Comparison of ENCODE assay signal across 9 cellular contexts in the genomic region with DNA sequence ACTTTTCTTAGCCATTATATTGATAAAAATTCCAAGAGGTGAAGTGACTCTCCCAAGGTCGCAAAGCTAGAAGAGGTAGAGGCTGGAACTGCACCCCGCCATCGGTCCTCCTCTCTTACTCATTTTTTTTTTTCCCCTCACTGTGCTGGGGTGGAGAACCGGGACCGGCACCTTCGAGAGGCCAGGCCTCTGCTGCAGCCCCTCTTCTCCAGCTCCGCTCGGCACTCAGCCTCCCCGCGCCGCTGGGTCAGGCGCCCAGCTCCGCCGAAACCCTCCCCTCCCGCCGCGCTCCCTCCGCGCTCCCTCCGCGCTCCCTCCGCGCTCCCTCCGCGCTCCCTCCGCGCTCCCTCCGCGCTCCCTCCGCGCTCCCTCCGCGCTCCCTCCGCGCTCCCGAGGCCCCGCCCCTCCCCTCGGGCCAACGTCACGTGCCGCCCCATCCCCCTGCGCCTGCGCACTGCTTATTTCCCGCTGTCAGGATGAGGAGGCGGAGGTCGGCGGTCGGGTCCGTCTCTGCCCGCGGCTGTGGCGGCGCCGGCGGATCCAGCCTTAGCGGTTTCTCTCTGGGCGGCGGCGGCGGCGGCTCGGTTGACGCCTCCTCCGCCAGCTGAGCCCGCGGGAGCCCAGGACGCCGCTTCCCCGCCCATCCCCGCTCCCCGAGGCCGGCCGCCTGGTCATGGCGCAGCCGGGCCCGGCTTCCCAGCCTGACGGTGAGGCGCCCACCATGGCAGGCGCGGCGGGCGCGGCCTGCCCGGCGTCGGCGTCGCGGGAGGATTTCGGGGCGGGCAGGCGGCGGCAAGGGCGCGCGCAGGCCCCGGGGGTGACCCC. TPM values are rescaled to one million over a fixed set of nuclear protein-coding genes. Genes with fewer than 3 reads are reported as not detected.
DNase-seq lines count a peak whose midpoint lies in the region; ATAC-seq, FAIRE-seq and TF ChIP-seq lines count a peak whose summit lies in the region.
"Had no signal": no experiment of that assay in that cellular context is flagged by ENCODE, and none has a peak within 500 bp of the region (broad histone marks: within the 10 kb centered on the region; RNA-seq: fewer than 3 reads in every experiment).

A gene with protein sequence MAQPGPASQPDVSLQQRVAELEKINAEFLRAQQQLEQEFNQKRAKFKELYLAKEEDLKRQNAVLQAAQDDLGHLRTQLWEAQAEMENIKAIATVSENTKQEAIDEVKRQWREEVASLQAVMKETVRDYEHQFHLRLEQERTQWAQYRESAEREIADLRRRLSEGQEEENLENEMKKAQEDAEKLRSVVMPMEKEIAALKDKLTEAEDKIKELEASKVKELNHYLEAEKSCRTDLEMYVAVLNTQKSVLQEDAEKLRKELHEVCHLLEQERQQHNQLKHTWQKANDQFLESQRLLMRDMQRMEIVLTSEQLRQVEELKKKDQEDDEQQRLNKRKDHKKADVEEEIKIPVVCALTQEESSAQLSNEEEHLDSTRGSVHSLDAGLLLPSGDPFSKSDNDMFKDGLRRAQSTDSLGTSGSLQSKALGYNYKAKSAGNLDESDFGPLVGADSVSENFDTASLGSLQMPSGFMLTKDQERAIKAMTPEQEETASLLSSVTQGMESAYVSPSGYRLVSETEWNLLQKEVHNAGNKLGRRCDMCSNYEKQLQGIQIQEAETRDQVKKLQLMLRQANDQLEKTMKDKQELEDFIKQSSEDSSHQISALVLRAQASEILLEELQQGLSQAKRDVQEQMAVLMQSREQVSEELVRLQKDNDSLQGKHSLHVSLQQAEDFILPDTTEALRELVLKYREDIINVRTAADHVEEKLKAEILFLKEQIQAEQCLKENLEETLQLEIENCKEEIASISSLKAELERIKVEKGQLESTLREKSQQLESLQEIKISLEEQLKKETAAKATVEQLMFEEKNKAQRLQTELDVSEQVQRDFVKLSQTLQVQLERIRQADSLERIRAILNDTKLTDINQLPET (plus strand): TSS at position 471 of the 825 bp plus-strand sequence. CDS start 203 bp downstream, at position 674.

- peak in 1 of 3 experiments; percentile 17 for TF ChIP-seq CTCF in keratinocyte (optimal IDR thresholded peaks at IDR 0.05 in 1 of 3, IDR thresholded peaks at IDR 0.05 in 1 of 3, conservative IDR thresholded peaks at IDR 0.05 in 1 of 3; ENCODE audit: extremely low read depth in 1 of 3, insufficient read depth in 2 of 3, low read length in 3 of 3)

- FAIRE-seq in keratinocyte (lab: Jason Lieb, UNC) = no peak
- FAIRE-seq: A204.1 had no signal

- peak within 1 kb of the TSS; percentile 68 for H3K27ac ChIP-seq in keratinocyte (ENCODE audit: control insufficient read depth, insufficient read depth, low read length)

- H2AFZ ChIP-seq in keratinocyte (ENCODE audit: control insufficient read depth, low read length) = peak within 1 kb of the TSS; percentile 80

- no peaks in the 10 kb centered on the region for H3K36me3 ChIP-seq in keratinocyte (ENCODE audit: control insufficient read depth in 2 of 2, extremely low read depth in 1 of 2, insufficient read depth in 2 of 2, low read length in 2 of 2)

- peak; percentile 56 for ATAC-seq in HG03095 (IDR thresholded peaks at IDR 0.05; ENCODE audit: unreplicated experiment)

- H3K27me3 ChIP-seq in keratinocyte (ENCODE audit: control insufficient read depth, extremely low read depth, insufficient read depth, low read length) = no peaks in the 10 kb centered on the region

- peaks cover 4% of the 10 kb centered on the region for H4K20me1 ChIP-seq in keratinocyte (ENCODE audit: control insufficient read depth, extremely low read depth, insufficient read depth, low read length)

- H3K4me3 ChIP-seq in keratinocyte (ENCODE audit: control insufficient read depth in 2 of 3, extremely low read depth in 1 of 3, insufficient read depth in 2 of 3, low read depth in 1 of 3, low read length in 3 of 3) = peak within 1 kb of the TSS; percentile 55 to 81 (median 79)

- H3K9ac ChIP-seq in keratinocyte (ENCODE audit: control insufficient read depth, extremely low read depth, insufficient read depth, low read length) = peak within 1 kb of the TSS; percentile 77

- dilution Hi-C loops in keratinocyte (cut with MboI; ENCODE audit: extremely low pct_ligation_motif_present, low sequenced_read_pairs) = no loop called here

- DNase-seq in NCI-H1417 (lab: John Stamatoyannopoulos, UW) = peak; percentile 70 to 88 (median 78)
- no peak for DNase-seq in NCI-H1417 treated with DMSO at 0.1 percent for 48 hours (lab: John Stamatoyannopoulos, UW)
- peak; percentile 59 to 89 for DNase-seq in NCI-H446 (lab: John Stamatoyannopoulos, UW)
- peak; percentile 96 for DNase-seq in activated CD4-positive, CD25-positive, alpha-beta regulatory T cell treated with anti-CD3 and anti-CD28 coated beads, Interleukin-2, amount 50 U/mL, for 72 hours
- DNase-seq in cerebellar cortex (ENCODE audit: low spot score) = peak; percentile 83
- DNase-seq in keratinocyte (ENCODE audit: low read depth, low spot score) = peak; percentile 38
- peak; percentile 87 to 95 (median 87) for DNase-seq in stimulated activated CD4-positive, alpha-beta T cell treated with anti-CD3 and anti-CD28 coated beads, Interleukin-12 subunit alpha, Interleukin-12 subunit beta, amount 100 ng/mL, for 48 hours (ENCODE audit: low read depth in 2 of 3, low spot score in 1 of 3)

- H3K4me2 ChIP-seq in keratinocyte (ENCODE audit: control insufficient read depth, extremely low read depth, insufficient read depth, low read depth, low read length) = peak within 1 kb of the TSS; percentile 78

- peaks cover 20% of the 10 kb centered on the region for H3K4me1 ChIP-seq in keratinocyte (ENCODE audit: control insufficient read depth, extremely low read depth, insufficient read depth, low read length)

- peaks cover 43% of the 10 kb centered on the region for H3K79me2 ChIP-seq in keratinocyte (ENCODE audit: control insufficient read depth, insufficient read depth, low read length)

- H3K9me1 ChIP-seq in keratinocyte (ENCODE audit: control insufficient read depth, extremely low read depth, insufficient read depth, low read length) = no peaks in the 10 kb centered on the region

- no peaks in the 10 kb centered on the region for H3K9me3 ChIP-seq in keratinocyte (ENCODE audit: control insufficient read depth, low read depth, low read length)

RNA-seq across cellular contexts. Expression of the gene that starts here (rescaled TPM):
- 19.5 to 27.1 TPM (median 20.6 TPM) in 3 replicates for polyA plus RNA-seq in keratinocyte
- 43.6 TPM for polyA plus RNA-seq in keratinocyte (2011; ENCODE audit: low read depth)
- 16.0 and 23.7 TPM in 2 replicates for polyA plus RNA-seq in keratinocyte (2011; cell fraction: cytosol; rRNA removed)
- 17.1 and 21.0 TPM in 2 replicates for polyA plus RNA-seq in keratinocyte (2011; cell fraction: nucleus; rRNA removed)
- 13.8 and 26.4 TPM in 2 replicates for polyA plus RNA-seq in keratinocyte (2012; ENCODE audit: low replicate concordance)
- 18.2 to 39.0 TPM (median 36.9 TPM) in 3 replicates for polyA minus RNA-seq in keratinocyte
- 24.9 TPM for polyA minus RNA-seq in keratinocyte (2011; cell fraction: cytosol; rRNA and poly(A)+ RNA removed)
- polyA minus RNA-seq in keratinocyte (2011; cell fraction: nucleus; rRNA and poly(A)+ RNA removed) = 16.4 and 24.0 TPM in 2 replicates
